12 cellular contexts compared by ENCODE assay signal in the genomic region with DNA sequence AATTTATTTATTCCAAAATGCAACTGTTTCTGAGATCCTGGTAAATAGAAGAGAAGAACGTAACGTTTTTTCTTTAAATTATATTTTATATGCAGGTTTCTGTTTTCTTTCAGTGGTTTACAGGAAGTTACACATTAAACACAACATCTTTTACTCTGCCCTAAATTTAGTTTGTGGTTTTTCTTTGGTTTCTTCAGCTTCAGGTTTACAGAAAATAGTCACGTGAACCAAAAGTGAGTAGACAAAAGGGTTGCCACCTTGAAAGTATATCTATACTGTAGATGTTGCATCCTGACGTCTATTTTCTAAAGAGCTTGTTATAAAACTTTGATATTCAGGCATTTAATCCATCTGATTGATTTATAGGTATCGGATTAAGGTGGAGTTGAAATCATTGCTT.
DNase-seq lines count a peak whose midpoint lies in the region; ATAC-seq and TF ChIP-seq lines count a peak whose summit lies in the region.
"Had no signal": no experiment of that assay in that cellular context is flagged by ENCODE, and none has a peak within 500 bp of the region (broad histone marks: within the 10 kb centered on the region; RNA-seq: fewer than 3 reads in every experiment).

No MANE protein-coding gene starts in this region.

- H3K4me1 ChIP-seq in left ventricle myocardium inferior: no peaks in the 10 kb centered on the region
- H3K4me1 ChIP-seq in SJCRH30: no peaks in the 10 kb centered on the region
- H3K4me1 ChIP-seq: Peyer's patch had no signal

- H3K27me3 ChIP-seq in left ventricle myocardium inferior (ENCODE audit: low read depth): no peaks in the 10 kb centered on the region
- H3K27me3 ChIP-seq in SJCRH30: no peaks in the 10 kb centered on the region
- H3K27me3 ChIP-seq: Peyer's patch had no signal

- no peak overlapping the region for H3K4me3 ChIP-seq in left ventricle myocardium inferior
- H3K4me3 ChIP-seq in SJCRH30: no peak overlapping the region
- H3K4me3 ChIP-seq: Peyer's patch had no signal

- peaks cover 3% of the 10 kb centered on the region for H3K9me3 ChIP-seq in left ventricle myocardium inferior (replicated peaks)
- H3K9me3 ChIP-seq in SJCRH30 (replicated peaks): no peaks in the 10 kb centered on the region
- H3K9me3 ChIP-seq: Peyer's patch had no signal

- peak; percentile 91 for ATAC-seq in GM18517 (IDR thresholded peaks at IDR 0.05; ENCODE audit: unreplicated experiment)
- ATAC-seq in GM19468 (IDR thresholded peaks at IDR 0.05; ENCODE audit: extremely low read depth, unreplicated experiment): peak; percentile 91
- ATAC-seq in HG02938 (IDR thresholded peaks at IDR 0.05; ENCODE audit: unreplicated experiment): peak; percentile 96
- peak; percentile 95 for ATAC-seq in HG03565 (IDR thresholded peaks at IDR 0.05; ENCODE audit: unreplicated experiment)
- ATAC-seq: naive thymus-derived CD4-positive, alpha-beta T cell had no signal

- intact Hi-C loops in left ventricle myocardium inferior (cut with micrococcal nuclease): no loop called here

- TF ChIP-seq CTCF in left ventricle myocardium inferior (IDR thresholded peaks at IDR 0.05; ENCODE audit: borderline replicate concordance): no peak

- H3K36me3 ChIP-seq in left ventricle myocardium inferior (no peaks in the 10 kb centered on the region), SJCRH30 (no peaks in the 10 kb centered on the region)
- H3K36me3 ChIP-seq: Peyer's patch had no signal

- DNase-seq in NCI-H2227 treated with DMSO at 0.1 percent for 48 hours (lab: John Stamatoyannopoulos, UW) (no peak), NCI-H187 (lab: John Stamatoyannopoulos, UW) (no peak), left ventricle myocardium inferior (no peak), SJCRH30 (no peak)
- DNase-seq: activated effector memory CD4-positive, alpha-beta T cell treated with Interleukin-2 at 50 U/mL for 16 hours; islet precursor cell; Peyer's patch had no signal

- H3K27ac ChIP-seq in left ventricle myocardium inferior (replicated peaks) (no peak overlapping the region), SJCRH30 (no peak overlapping the region)
- H3K27ac ChIP-seq: Peyer's patch had no signal
